In the genomic region with DNA sequence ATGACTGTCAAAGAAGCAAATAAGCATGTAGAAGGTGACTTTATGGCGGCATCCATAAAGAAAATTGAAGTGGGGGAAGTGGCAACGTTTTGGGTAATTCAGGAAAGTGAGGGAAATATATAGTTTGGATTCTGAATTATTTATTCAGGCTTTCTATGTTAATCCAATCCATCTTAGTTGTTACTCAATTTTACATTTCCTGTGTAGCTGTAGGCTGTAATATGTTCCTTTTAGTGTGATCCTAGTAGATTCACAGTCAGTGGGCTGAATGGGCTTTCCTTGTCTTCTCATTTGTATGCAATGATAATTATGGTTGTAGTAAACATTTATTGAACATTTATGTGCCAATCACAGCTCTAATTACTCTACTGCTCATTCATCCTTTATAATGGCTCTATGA, we compare ENCODE assay signal across 33 cellular contexts.
"Had no signal": no experiment of that assay in that cellular context is flagged by ENCODE, and none has a peak within 500 bp of the region (broad histone marks: within the 10 kb centered on the region; RNA-seq: fewer than 3 reads in every experiment).

No MANE protein-coding gene starts in this region.

- H3K27ac ChIP-seq: KMS-11 had no signal

- H3K9me3 ChIP-seq: MG63 had no signal

- H3K27me3 ChIP-seq: MG63 had no signal

- H3K9ac ChIP-seq: KMS-11 had no signal

- H3K4me3 ChIP-seq: MG63 had no signal

- DNase-seq: Karpas-422, Kasumi-1, MG63, MM.1S, MV-4-11, NCI-H1048, NCI-H1092, NCI-H1092 treated with DMSO at 0.1 percent for 48 hours, NCI-H1105, NCI-H1105 treated with DMSO at 0.1 percent for 48 hours, NCI-H1417 treated with DMSO at 0.1 percent for 48 hours, NCI-H1436, NCI-H1436 treated with DMSO at 0.1 percent for 48 hours, NCI-H146, NCI-H1694, NCI-H1694 treated with DMSO at 0.1 percent for 48 hours, NCI-H187, NCI-H187 treated with DMSO at 0.1 percent for 48 hours, NCI-H1930, NCI-H2029, NCI-H2029 treated with DMSO at 0.1 percent for 48 hours, NCI-H2081, NCI-H2081 treated with DMSO at 0.1 percent for 48 hours, NCI-H2107, NCI-H2171, NCI-H2171 treated with DMSO at 0.1 percent for 48 hours, NCI-H2227 treated with DMSO at 0.1 percent for 48 hours, NCI-H226, NCI-H345, NCI-H446, NCI-H446 treated with DMSO at 0.1 percent for 48 hours, NCI-H510A had no signal

- H3K36me3 ChIP-seq: MG63 had no signal
